2 cellular contexts compared by ENCODE assay signal in genomic region chr6:15661815-15662245, GRCh38.
TF ChIP-seq lines count a peak whose summit lies in the region.

No MANE protein-coding gene starts in this region.

TF ChIP-seq in SK-N-SH, 30 proteins besides CTCF, POLR2A, EP300 and RAD21 (continued from another document):
- TF ChIP-seq RFX5 (IDR thresholded peaks at IDR 0.05; ENCODE audit: low read length) (no peak), TEAD4 (IDR thresholded peaks at IDR 0.05; ENCODE audit: borderline replicate concordance, insufficient read depth) (no peak), JUND (IDR thresholded peaks at IDR 0.05) (no peak), EZH2phosphoT487 (IDR thresholded peaks at IDR 0.05; ENCODE audit: borderline replicate concordance, low read depth) (no peak), POLR2AphosphoS5 (IDR thresholded peaks at IDR 0.05; ENCODE audit: low read depth, low read length) (no peak), FOSL2 (IDR thresholded peaks at IDR 0.05; ENCODE audit: borderline replicate concordance, low read depth) (no peak), GATA2 (CRISPR knock-in tag; IDR thresholded peaks at IDR 0.05) (no peak), ELF1 (IDR thresholded peaks at IDR 0.05) (no peak), RXRA (IDR thresholded peaks at IDR 0.05; ENCODE audit: borderline replicate concordance, low read depth) (no peak), REST (IDR thresholded peaks at IDR 0.05; ENCODE audit: low read depth, low read length) (no peak)

TF ChIP-seq in SK-N-SH treated with all-trans-retinoic acid at 6 μM for 48 hours, 23 proteins besides CTCF, POLR2A, EP300 and RAD21 (continued from another document):
- TF ChIP-seq CREB5 (CRISPR knock-in tag; IDR thresholded peaks at IDR 0.05; ENCODE audit: low read depth) = no peak
- no peak for TF ChIP-seq ZFP3 (CRISPR knock-in tag; IDR thresholded peaks at IDR 0.05)
- no peak for TF ChIP-seq ZNF70 (CRISPR knock-in tag; IDR thresholded peaks at IDR 0.05)
